In the genomic region with DNA sequence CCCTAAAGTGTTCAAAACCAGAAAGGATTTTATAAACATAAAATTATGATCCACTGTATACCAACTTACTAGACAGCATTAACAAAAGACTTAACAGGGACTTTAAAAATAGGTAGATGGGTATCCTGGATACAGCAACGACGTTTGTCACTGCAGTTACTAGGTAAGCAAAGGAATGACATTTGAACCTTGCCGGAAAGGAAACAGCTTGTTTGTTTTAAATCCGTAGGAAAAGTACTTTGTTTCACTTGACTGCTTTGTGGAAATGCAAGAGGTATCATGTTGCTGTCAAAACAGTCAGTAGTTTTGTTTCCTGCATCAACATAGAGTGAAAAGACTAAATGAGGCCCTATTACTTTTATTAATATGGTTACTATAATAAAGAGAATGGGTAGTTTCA, we compare ENCODE assay signal across 9 cellular contexts.
DNase-seq lines count a peak whose midpoint lies in the region; ATAC-seq and TF ChIP-seq lines count a peak whose summit lies in the region.
"Had no signal": no experiment of that assay in that cellular context is flagged by ENCODE, and none has a peak within 500 bp of the region (broad histone marks: within the 10 kb centered on the region; RNA-seq: fewer than 3 reads in every experiment).

No MANE protein-coding gene starts in this region.

- H3K4me2 ChIP-seq in MM.1S (ENCODE audit: low read depth, low read length) = no peak overlapping the region

- no peak for DNase-seq in activated naive CD4-positive, alpha-beta T cell treated with anti-CD3 and anti-CD28 coated beads, Interleukin-2, amount 50 U/mL, for 72 hours (ENCODE audit: low spot score in 2 of 2)
- no peak for DNase-seq in activated naive CD4-positive, alpha-beta T cell treated with anti-CD3 and anti-CD28 coated beads, Interleukin-2, amount 50 U/mL, for 16 hours
- peak; percentile 58 for DNase-seq in SHP77 treated with DMSO at 0.1 percent for 48 hours (lab: John Stamatoyannopoulos, UW)
- DNase-seq in iris pigment epithelial cell (ENCODE audit: low read depth) = peak; percentile 40
- no peak for DNase-seq in MM.1S
- DNase-seq: upper lobe of left lung had no signal

- peak overlapping the region; percentile 10 for H3K27ac ChIP-seq in temporal lobe (ENCODE audit: low read depth, low read length)
- H3K27ac ChIP-seq in MM.1S (ENCODE audit: low read length) = no peak overlapping the region

- H3K36me3 ChIP-seq in MM.1S (replicated peaks; ENCODE audit: insufficient read depth, low read length) = peaks cover 5% of the 10 kb centered on the region; the same call in 1 of the 2 replicates

- peaks cover 15% of the 10 kb centered on the region for H3F3A ChIP-seq in MM.1S (ENCODE audit: insufficient read depth, low read length)

- no peak for TF ChIP-seq CTCF in MM.1S (IDR thresholded peaks at IDR 0.05; ENCODE audit: low read length)

- H3K79me2 ChIP-seq in MM.1S (ENCODE audit: low read length) = peaks cover 70% of the 10 kb centered on the region

- H3K36me3 Mint-ChIP-seq in activated naive CD4-positive, alpha-beta T cell treated with anti-CD3 and anti-CD28 coated beads, Interleukin-2, amount 50 U/mL, for 72 hours = peaks cover 8 to 66% of the 10 kb centered on the region in 2 donors

- peak overlapping the region; percentile 73 to 96 for H3K27ac Mint-ChIP-seq in activated naive CD4-positive, alpha-beta T cell treated with anti-CD3 and anti-CD28 coated beads, Interleukin-2, amount 50 U/mL, for 72 hours

- no peaks in the 10 kb centered on the region for H3K27me3 ChIP-seq in MM.1S (replicated peaks; ENCODE audit: insufficient read depth, low read length)
- H3K27me3 ChIP-seq: upper lobe of left lung had no signal

- ATAC-seq in activated naive CD4-positive, alpha-beta T cell treated with anti-CD3 and anti-CD28 coated beads, Interleukin-2, amount 50 U/mL, for 72 hours = no peak
- no peak for ATAC-seq in SK-N-SH treated with all-trans-retinoic acid at 6 μM for 48 hours
- no peak for ATAC-seq in GM21360 (IDR thresholded peaks at IDR 0.05; ENCODE audit: unreplicated experiment)

- H3K9ac ChIP-seq in MM.1S (ENCODE audit: low read length) = no peak overlapping the region

- no peaks in the 10 kb centered on the region for H3K9me2 ChIP-seq in MM.1S (replicated peaks; ENCODE audit: insufficient read depth, low read length)

- H3K9me3 ChIP-seq in MM.1S (replicated peaks; ENCODE audit: insufficient read depth, low read length) = no peaks in the 10 kb centered on the region
- H3K9me3 ChIP-seq: upper lobe of left lung had no signal

- H3K9me3 Mint-ChIP-seq in activated naive CD4-positive, alpha-beta T cell treated with anti-CD3 and anti-CD28 coated beads, Interleukin-2, amount 50 U/mL, for 72 hours = no peaks in the 10 kb centered on the region

- peaks cover 29% of the 10 kb centered on the region for H3K4me1 ChIP-seq in MM.1S (ENCODE audit: low read length)

- H4K20me1 ChIP-seq in MM.1S (ENCODE audit: insufficient read depth, low read length) = no peaks in the 10 kb centered on the region

- H2AFZ ChIP-seq in MM.1S (ENCODE audit: low read length) = no peak overlapping the region

- H3K4me3 ChIP-seq in MM.1S (ENCODE audit: low read length) = no peak overlapping the region
- H3K4me3 ChIP-seq: upper lobe of left lung had no signal

TF ChIP-seq in SK-N-SH treated with all-trans-retinoic acid at 6 μM for 48 hours, 23 proteins besides CTCF, POLR2A, EP300 and RAD21:
- TF ChIP-seq, protein P1, sequence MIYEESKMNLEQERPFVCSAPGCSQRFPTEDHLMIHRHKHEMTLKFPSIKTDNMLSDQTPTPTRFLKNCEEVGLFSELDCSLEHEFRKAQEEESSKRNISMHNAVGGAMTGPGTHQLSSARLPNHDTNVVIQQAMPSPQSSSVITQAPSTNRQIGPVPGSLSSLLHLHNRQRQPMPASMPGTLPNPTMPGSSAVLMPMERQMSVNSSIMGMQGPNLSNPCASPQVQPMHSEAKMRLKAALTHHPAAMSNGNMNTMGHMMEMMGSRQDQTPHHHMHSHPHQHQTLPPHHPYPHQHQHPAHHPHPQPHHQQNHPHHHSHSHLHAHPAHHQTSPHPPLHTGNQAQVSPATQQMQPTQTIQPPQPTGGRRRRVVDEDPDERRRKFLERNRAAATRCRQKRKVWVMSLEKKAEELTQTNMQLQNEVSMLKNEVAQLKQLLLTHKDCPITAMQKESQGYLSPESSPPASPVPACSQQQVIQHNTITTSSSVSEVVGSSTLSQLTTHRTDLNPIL (CRISPR knock-in tag; IDR thresholded peaks at IDR 0.05; ENCODE audit: low read depth) = no peak
- TF ChIP-seq GLIS3 (CRISPR knock-in tag; IDR thresholded peaks at IDR 0.05) = no peak

Comparison
In these comparisons a context has a peak if more than half of its experiments do, and no peak if none do; other contexts are left out.
1. DNase-seq: peak in SHP77 treated with DMSO at 0.1 percent for 48 hours (single experiment) and iris pigment epithelial cell (single experiment); none in activated naive CD4-positive, alpha-beta T cell treated with anti-CD3 and anti-CD28 coated beads, Interleukin-2, amount 50 U/mL, for 72 hours (0 of 2), activated naive CD4-positive, alpha-beta T cell treated with anti-CD3 and anti-CD28 coated beads, Interleukin-2, amount 50 U/mL, for 16 hours (single experiment) and MM.1S (single experiment).